12 cellular contexts compared by ENCODE assay signal in genomic region chr2:171325886-171326585, GRCh38.
DNase-seq lines count a peak whose midpoint lies in the region; ATAC-seq, FAIRE-seq and TF ChIP-seq lines count a peak whose summit lies in the region.
"Had no signal": no experiment of that assay in that cellular context is flagged by ENCODE, and none has a peak within 500 bp of the region (broad histone marks: within the 10 kb centered on the region; RNA-seq: fewer than 3 reads in every experiment).

No MANE protein-coding gene starts in this region.

- H3K27me3 ChIP-seq in H7 (ENCODE audit: control insufficient read depth, insufficient read depth, low read length), result no peaks in the 10 kb centered on the region

- peaks cover 44% of the 10 kb centered on the region for H3K4me1 Mint-ChIP-seq in activated CD4-positive, alpha-beta T cell treated with anti-CD3 and anti-CD28 coated beads, Interleukin-2, amount 10 ng/mL, durations not matched to agents 7 days and 5 days
- H3K4me1 Mint-ChIP-seq in activated CD4-positive, alpha-beta memory T cell treated with anti-CD3 and anti-CD28 coated beads, Interleukin-2, amount 10 ng/mL, durations not matched to agents 7 days and 5 days, result peaks cover 34% of the 10 kb centered on the region
- H3K4me1 Mint-ChIP-seq in stimulated activated effector memory CD8-positive, alpha-beta T cell treated with anti-CD3 and anti-CD28 coated beads, Interleukin-12 subunit alpha, Interleukin-12 subunit beta, amount 100 ng/mL, for 72 hours, result peaks cover 23% of the 10 kb centered on the region

- H3K27ac Mint-ChIP-seq in activated CD4-positive, alpha-beta T cell treated with anti-CD3 and anti-CD28 coated beads, Interleukin-2, amount 10 ng/mL, durations not matched to agents 7 days and 5 days, result peak overlapping the region; percentile 63
- peak overlapping the region; percentile 19 for H3K27ac Mint-ChIP-seq in activated CD4-positive, alpha-beta memory T cell treated with anti-CD3 and anti-CD28 coated beads, Interleukin-2, amount 10 ng/mL, durations not matched to agents 7 days and 5 days
- peak overlapping the region; percentile 80 for H3K27ac Mint-ChIP-seq in stimulated activated effector memory CD8-positive, alpha-beta T cell treated with anti-CD3 and anti-CD28 coated beads, Interleukin-12 subunit alpha, Interleukin-12 subunit beta, amount 100 ng/mL, for 72 hours

- 0 out of 2 replicates have a peak, but pooled peaks cover 2% of the 10 kb centered on the region for H3K36me3 ChIP-seq in H7 (replicated peaks; ENCODE audit: control insufficient read depth, insufficient read depth, low read length)

- no peaks in the 10 kb centered on the region for H3K27me3 Mint-ChIP-seq in activated CD4-positive, alpha-beta T cell treated with anti-CD3 and anti-CD28 coated beads, Interleukin-2, amount 10 ng/mL, durations not matched to agents 7 days and 5 days
- no peaks in the 10 kb centered on the region for H3K27me3 Mint-ChIP-seq in activated CD4-positive, alpha-beta memory T cell treated with anti-CD3 and anti-CD28 coated beads, Interleukin-2, amount 10 ng/mL, durations not matched to agents 7 days and 5 days

- no peak for FAIRE-seq in H54 (lab: Jason Lieb, UNC)
- FAIRE-seq: HepG2 had no signal

- peak; percentile 55 for ATAC-seq in HG03045 (IDR thresholded peaks at IDR 0.05; ENCODE audit: unreplicated experiment)
- ATAC-seq in stimulated activated effector memory CD8-positive, alpha-beta T cell treated with anti-CD3 and anti-CD28 coated beads, Interleukin-12 subunit alpha, Interleukin-12 subunit beta, amount 100 ng/mL, for 72 hours, result peak; percentile 96
- ATAC-seq in HG03571 (IDR thresholded peaks at IDR 0.05; ENCODE audit: unreplicated experiment), result no peak
- ATAC-seq: HepG2 had no signal

- H3K9me3 Mint-ChIP-seq in activated CD4-positive, alpha-beta T cell treated with anti-CD3 and anti-CD28 coated beads, Interleukin-2, amount 10 ng/mL, durations not matched to agents 7 days and 5 days, result no peaks in the 10 kb centered on the region
- no peaks in the 10 kb centered on the region for H3K9me3 Mint-ChIP-seq in activated CD4-positive, alpha-beta memory T cell treated with anti-CD3 and anti-CD28 coated beads, Interleukin-2, amount 10 ng/mL, durations not matched to agents 7 days and 5 days
- H3K9me3 Mint-ChIP-seq in stimulated activated effector memory CD8-positive, alpha-beta T cell treated with anti-CD3 and anti-CD28 coated beads, Interleukin-12 subunit alpha, Interleukin-12 subunit beta, amount 100 ng/mL, for 72 hours, result no peaks in the 10 kb centered on the region

- H3K4me3 Mint-ChIP-seq in activated CD4-positive, alpha-beta T cell treated with anti-CD3 and anti-CD28 coated beads, Interleukin-2, amount 10 ng/mL, durations not matched to agents 7 days and 5 days, result no peak overlapping the region
- no peak overlapping the region for H3K4me3 Mint-ChIP-seq in activated CD4-positive, alpha-beta memory T cell treated with anti-CD3 and anti-CD28 coated beads, Interleukin-2, amount 10 ng/mL, durations not matched to agents 7 days and 5 days
- H3K4me3 Mint-ChIP-seq in stimulated activated effector memory CD8-positive, alpha-beta T cell treated with anti-CD3 and anti-CD28 coated beads, Interleukin-12 subunit alpha, Interleukin-12 subunit beta, amount 100 ng/mL, for 72 hours, result peak overlapping the region; percentile 21

- no peak for TF ChIP-seq POLR2A in H54 (IDR thresholded peaks at IDR 0.05; ENCODE audit: low read depth, low read length)

- POLR2A ChIA-PET in activated CD4-positive, alpha-beta T cell treated with anti-CD3 and anti-CD28 coated beads, Interleukin-2, amount 10 ng/mL, durations not matched to agents 7 days and 5 days (lab: Charles Lee), result interaction anchor here (0.6 kb wide), 1 partner anchor 1844 kb away, joined by 3 read pairs; no protein-coding TSS in a partner anchor
- POLR2A ChIA-PET in activated CD4-positive, alpha-beta memory T cell treated with anti-CD3 and anti-CD28 coated beads, Interleukin-2, amount 10 ng/mL, durations not matched to agents 7 days and 5 days (lab: Charles Lee), result interaction anchor here (0.7 to 1.2 kb wide), 5 partner anchors 8 to 166 kb away, joined by 3 to 6 read pairs (median 5); no protein-coding TSS in a partner anchor

- peaks cover 31% of the 10 kb centered on the region for H3K36me3 Mint-ChIP-seq in activated CD4-positive, alpha-beta T cell treated with anti-CD3 and anti-CD28 coated beads, Interleukin-2, amount 10 ng/mL, durations not matched to agents 7 days and 5 days (ENCODE audit: low read depth)
- peaks cover 18% of the 10 kb centered on the region for H3K36me3 Mint-ChIP-seq in activated CD4-positive, alpha-beta memory T cell treated with anti-CD3 and anti-CD28 coated beads, Interleukin-2, amount 10 ng/mL, durations not matched to agents 7 days and 5 days (ENCODE audit: low read depth)
- peaks cover 23% of the 10 kb centered on the region for H3K36me3 Mint-ChIP-seq in stimulated activated effector memory CD8-positive, alpha-beta T cell treated with anti-CD3 and anti-CD28 coated beads, Interleukin-12 subunit alpha, Interleukin-12 subunit beta, amount 100 ng/mL, for 72 hours

- H3K4me3 ChIP-seq in H7 (ENCODE audit: insufficient read depth, low read depth, low read length), result no peak overlapping the region

- CTCF ChIA-PET in activated CD4-positive, alpha-beta T cell treated with anti-CD3 and anti-CD28 coated beads, Interleukin-2, amount 10 ng/mL, durations not matched to agents 7 days and 5 days (lab: Charles Lee), result interaction anchor here (1.4 to 3.4 kb wide), 4 partner anchors 9 to 397 kb away, joined by 3 to 15 read pairs (median 6); partner anchors contain the start of genes DCAF17, GORASP2 and METTL8
- CTCF ChIA-PET in activated CD4-positive, alpha-beta memory T cell treated with anti-CD3 and anti-CD28 coated beads, Interleukin-2, amount 10 ng/mL, durations not matched to agents 7 days and 5 days (lab: Charles Lee), result interaction anchor here (0.9 to 1.7 kb wide), 6 partner anchors 9 to 398 kb away, joined by 3 to 6 read pairs (median 3); no protein-coding TSS in a partner anchor

- DNase-seq in activated CD4-positive, alpha-beta T cell treated with anti-CD3 and anti-CD28 coated beads, Interleukin-2, amount 10 ng/mL, durations not matched to agents 7 days and 5 days, result no peak
- DNase-seq in activated CD4-positive, alpha-beta T cell treated with anti-CD3 and anti-CD28 coated beads, Interleukin-2, amount 50 U/mL, for 4 hours, result no peak
- DNase-seq in activated CD4-positive, alpha-beta memory T cell treated with anti-CD3 and anti-CD28 coated beads, Interleukin-2, amount 10 ng/mL, durations not matched to agents 7 days and 5 days, result no peak
- DNase-seq in stimulated activated effector memory CD8-positive, alpha-beta T cell treated with anti-CD3 and anti-CD28 coated beads, Interleukin-12 subunit alpha, Interleukin-12 subunit beta, amount 100 ng/mL, for 72 hours (ENCODE audit: low spot score in 2 of 2), result no peak
- no peak for DNase-seq in H54 (ENCODE audit: insufficient read length, low spot score)
- no peak for DNase-seq in H7
- DNase-seq: activated gamma-delta T cell treated with Interleukin-2 at 50 U/mL for 16 hours, NCI-H446 treated with DMSO at 0.1 percent for 48 hours, SW 1271 had no signal

Comparison
In these comparisons a context has a peak if more than half of its experiments do, and no peak if none do; other contexts are left out.
1. H3K27ac Mint-ChIP-seq: peak in every context shown above with its lines; median percentile 80 in stimulated activated effector memory CD8-positive, alpha-beta T cell treated with anti-CD3 and anti-CD28 coated beads, Interleukin-12 subunit alpha, Interleukin-12 subunit beta, amount 100 ng/mL, for 72 hours; 63 in activated CD4-positive, alpha-beta T cell treated with anti-CD3 and anti-CD28 coated beads, Interleukin-2, amount 10 ng/mL, durations not matched to agents 7 days and 5 days; 19 in activated CD4-positive, alpha-beta memory T cell treated with anti-CD3 and anti-CD28 coated beads, Interleukin-2, amount 10 ng/mL, durations not matched to agents 7 days and 5 days.